Comparison of ENCODE assay signal across 8 cellular contexts in the genomic region with DNA sequence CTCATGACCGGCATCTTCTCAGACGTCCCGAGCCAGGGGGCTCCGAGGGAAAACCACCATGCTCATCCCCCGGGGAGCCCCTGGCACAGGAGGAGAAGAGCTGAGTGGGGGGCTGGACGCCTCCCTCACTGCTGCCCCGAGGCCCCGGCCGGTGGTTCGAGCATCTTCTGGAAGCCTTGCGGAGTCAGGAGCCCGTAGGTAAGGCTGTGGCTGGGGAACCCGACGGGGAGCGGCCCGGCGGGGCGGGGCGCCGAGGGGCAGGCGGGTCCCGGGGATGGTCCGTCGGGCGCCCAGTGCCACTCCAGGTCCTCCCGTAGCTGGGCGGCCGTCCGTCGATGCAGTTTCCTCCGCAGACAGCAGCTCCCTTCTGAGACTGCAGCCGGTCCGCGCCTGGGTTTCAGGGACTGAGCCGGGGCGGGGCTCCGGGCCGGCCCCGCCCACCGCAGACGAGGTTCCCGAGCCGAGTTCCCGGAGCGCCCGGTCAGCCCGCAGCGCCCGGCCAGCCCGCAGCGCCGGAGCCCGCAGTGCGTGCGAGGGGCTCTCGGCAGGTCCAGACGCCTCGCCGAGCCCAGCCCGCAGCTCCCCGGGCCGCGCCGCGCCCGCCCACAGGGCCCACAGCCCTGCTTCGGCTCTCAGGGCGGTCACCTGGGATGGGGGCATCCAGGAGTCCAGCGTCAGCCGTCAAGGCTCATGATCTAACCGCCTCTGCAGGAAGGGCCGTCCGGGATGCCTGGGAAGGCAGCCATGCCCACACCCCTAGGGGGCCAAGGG. TPM values are rescaled to one million over a fixed set of nuclear protein-coding genes. Genes with fewer than 3 reads are reported as not detected.
DNase-seq lines count a peak whose midpoint lies in the region; ATAC-seq, FAIRE-seq and TF ChIP-seq lines count a peak whose summit lies in the region.

Gene PGF, minus strand, starts transcription at position 369 of the 771 bp plus-strand sequence. Its CDS starts 355 bp downstream, at position 14.

- H3K9me3 ChIP-seq in SK-N-MC (ENCODE audit: low read depth, low read length) (no peaks in the 10 kb centered on the region), small intestine (ENCODE audit: control insufficient read depth, low read depth) (no peaks in the 10 kb centered on the region)

- peak within 1 kb of the TSS; percentile 13 for H3K9ac ChIP-seq in SK-N-MC (ENCODE audit: insufficient read length)

- no peaks in the 10 kb centered on the region for H3K36me3 ChIP-seq in SK-N-MC (ENCODE audit: insufficient read depth, low read length)
- H3K36me3 ChIP-seq in bronchial epithelial cell (ENCODE audit: control insufficient read depth, insufficient read depth, low read length) = peaks cover 3% of the 10 kb centered on the region
- H3K36me3 ChIP-seq in small intestine (ENCODE audit: control insufficient read depth in 2 of 2, insufficient read depth in 2 of 2, low read length in 2 of 2) = no peaks in the 10 kb centered on the region

- no peaks in the 10 kb centered on the region for H3K9me3 Mint-ChIP-seq in immature natural killer cell

- no peak within 1 kb of the TSS for H3K27ac ChIP-seq in SK-N-MC
- H3K27ac ChIP-seq in small intestine (ENCODE audit: low read depth in 1 of 2, low read length in 1 of 2) = no peak within 1 kb of the TSS

- H3K27me3 ChIP-seq in bronchial epithelial cell (ENCODE audit: control insufficient read depth, insufficient read depth, low read length) = no peaks in the 10 kb centered on the region
- no peaks in the 10 kb centered on the region for H3K27me3 ChIP-seq in small intestine (ENCODE audit: control insufficient read depth in 2 of 2, insufficient read depth in 2 of 2, low read length in 2 of 2)

- peaks cover 6% of the 10 kb centered on the region in 2 donors for H3K4me1 Mint-ChIP-seq in immature natural killer cell

- FAIRE-seq in bronchial epithelial cell (lab: Jason Lieb, UNC) (no peak), small intestine (lab: Jason Lieb, UNC) (no peak)

- 6 to 7% (median 6%) methylated on average over 42 to 73 of the region's 73 CpGs for WGBS in small intestine, 3 donors

- TF ChIP-seq CTCF in bronchial epithelial cell (IDR thresholded peaks at IDR 0.05; ENCODE audit: insufficient read depth, low read length, severe bottlenecking) = no peak

- peaks cover 0 to 5% of the 10 kb centered on the region in 2 donors for H3K4me1 ChIP-seq in small intestine (ENCODE audit: control insufficient read depth in 2 of 2, insufficient read depth in 1 of 2, low read depth in 1 of 2, low read length in 1 of 2)

- peaks cover 0 to 12% (median 3%) of the 10 kb centered on the region in 3 donors for H3K27me3 Mint-ChIP-seq in immature natural killer cell (ENCODE audit: low read depth in 3 of 3)

- H3K36me3 Mint-ChIP-seq in immature natural killer cell = no peaks in the 10 kb centered on the region

- no peak within 1 kb of the TSS for H3K27ac Mint-ChIP-seq in immature natural killer cell

- DNase-seq in COLO668 (lab: John Stamatoyannopoulos, UW; ENCODE audit: unreplicated experiment) = peak; percentile 62
- no peak for DNase-seq in SK-N-MC (ENCODE audit: low read depth, low spot score)
- DNase-seq in bronchial epithelial cell (ENCODE audit: low read depth) = peak; percentile 44
- peak; percentile 25 to 35 (median 32) for DNase-seq in immature natural killer cell
- peak; percentile 59 for DNase-seq in small intestine
- DNase-seq in dedifferentiated amniotic fluid mesenchymal stem cell (ENCODE audit: extremely low spot score) = no peak

- peak; percentile 56 for ATAC-seq in HG02610 (IDR thresholded peaks at IDR 0.05; ENCODE audit: unreplicated experiment)
- ATAC-seq in HG02840 (IDR thresholded peaks at IDR 0.05; ENCODE audit: low FRiP score, unreplicated experiment) = no peak

- peak within 1 kb of the TSS; percentile 55 to 72 (median 61) for H3K4me3 Mint-ChIP-seq in immature natural killer cell

- H3K4me3 ChIP-seq in SK-N-MC (peak within 1 kb of the TSS; percentile 81), bronchial epithelial cell (ENCODE audit: low read depth, low read length) (peak within 1 kb of the TSS; percentile 64), small intestine (ENCODE audit: low read depth in 1 of 2, low read length in 2 of 2) (peak within 1 kb of the TSS; percentile 42 to 49)

RNA-seq across cellular contexts. Expression of gene PGF, which starts in this region (rescaled TPM):
- total RNA-seq in bronchial epithelial cell = 52.1 and 56.6 TPM in 2 replicates
- under 1 TPM in 2 of 3 donors, not detected in 1; 0.06 to 0.07 TPM for polyA plus RNA-seq in immature natural killer cell
- 10 to 100 TPM in 1 of 3 donors, 1 to 10 TPM in 2; 1.6 to 14.0 (median 3.2) TPM for polyA plus RNA-seq in small intestine

Comparison
In these comparisons a context has a peak if more than half of its experiments do, and no peak if none do; other contexts are left out.
1. Peak in DNase-seq in immature natural killer cell; RNA of the gene not detected or under 1 TPM.
2. DNase-seq: peak in COLO668 (single experiment), bronchial epithelial cell (single experiment) and small intestine (single experiment); none in SK-N-MC (single experiment) and dedifferentiated amniotic fluid mesenchymal stem cell (single experiment).
3. Peak in every context shown above with its lines, with median percentiles within 50 percentile points of each other: H3K4me3 ChIP-seq.